Comparison of ENCODE assay signal across 18 cellular contexts in the genomic region with DNA sequence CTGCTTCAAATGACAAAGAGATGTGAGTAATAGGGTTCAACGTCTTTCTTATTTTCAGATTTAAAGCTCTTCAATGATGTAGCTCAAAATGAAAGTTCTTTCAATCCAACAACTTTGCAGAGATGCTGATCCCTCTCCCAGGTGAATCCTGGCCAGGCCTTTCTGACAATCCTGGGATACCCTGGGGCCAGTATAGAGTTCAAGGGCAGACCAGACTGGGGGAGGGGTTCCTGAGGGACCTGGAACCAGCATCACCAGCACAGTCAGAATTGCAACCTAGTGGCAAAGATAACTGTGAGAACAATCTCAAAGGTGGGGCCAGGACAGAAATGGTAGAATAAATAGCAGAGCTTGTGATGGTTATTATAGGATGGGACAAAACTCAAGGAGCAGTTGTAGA. TPM values are rescaled to one million over a fixed set of nuclear protein-coding genes. Genes with fewer than 3 reads are reported as not detected.
A peak's percentile ranks its signal among the peaks of the same experiment; 100 is the strongest.
DNase-seq lines count a peak whose midpoint lies in the region; ATAC-seq and TF ChIP-seq lines count a peak whose summit lies in the region.
"Had no signal": no experiment of that assay in that cellular context is flagged by ENCODE, and none has a peak within 500 bp of the region (broad histone marks: within the 10 kb centered on the region; RNA-seq: fewer than 3 reads in every experiment).

No MANE protein-coding gene starts in this region.

- H3K4me3 ChIP-seq in GM23338 (no peak overlapping the region), mesendoderm (ENCODE audit: low read length) (no peak overlapping the region)
- H3K4me3 ChIP-seq: BLaER1 had no signal

- no peak overlapping the region for H2BK5ac ChIP-seq in mesendoderm (ENCODE audit: low read length)

- peaks cover 27% of the 10 kb centered on the region for H3K4me1 Mint-ChIP-seq in activated CD4-positive, alpha-beta T cell treated with anti-CD3 and anti-CD28 coated beads, Interleukin-2, amount 10 ng/mL, durations not matched to agents 24 days and 14 days
- H3K4me1 Mint-ChIP-seq in GM23338 = peaks cover 29% of the 10 kb centered on the region
- H3K4me1 Mint-ChIP-seq in WTC11 = peaks cover 29% of the 10 kb centered on the region
- H3K4me1 Mint-ChIP-seq: B cell had no signal

- peaks cover 34% of the 10 kb centered on the region for H3K36me3 Mint-ChIP-seq in activated CD4-positive, alpha-beta T cell treated with anti-CD3 and anti-CD28 coated beads, Interleukin-2, amount 10 ng/mL, durations not matched to agents 24 days and 14 days (ENCODE audit: low read depth)
- H3K36me3 Mint-ChIP-seq in GM23338 (ENCODE audit: low read depth) (peaks cover 34% of the 10 kb centered on the region), WTC11 (peaks cover 30% of the 10 kb centered on the region)

- peaks cover 2% of the 10 kb centered on the region; the same call in 1 of the 2 replicates for H4K20me1 ChIP-seq in GM23338 (replicated peaks; ENCODE audit: insufficient read depth)
- H4K20me1 ChIP-seq: BLaER1 had no signal

- POLR2A ChIA-PET in WTC11 (lab: Charles Lee) = no interaction called here

- H3K4ac ChIP-seq in mesendoderm (ENCODE audit: low read depth, low read length) = no peak overlapping the region

- no peaks in the 10 kb centered on the region for H3F3A ChIP-seq in GM23338 (replicated peaks; ENCODE audit: low read depth)

- no peaks in the 10 kb centered on the region for H3K9me3 Mint-ChIP-seq in activated CD4-positive, alpha-beta T cell treated with anti-CD3 and anti-CD28 coated beads, Interleukin-2, amount 10 ng/mL, durations not matched to agents 24 days and 14 days
- no peaks in the 10 kb centered on the region for H3K9me3 Mint-ChIP-seq in GM23338
- no peaks in the 10 kb centered on the region for H3K9me3 Mint-ChIP-seq in WTC11
- H3K9me3 Mint-ChIP-seq: CD4-positive, CD25-positive, alpha-beta regulatory T cell; CD8-positive, alpha-beta T cell had no signal

- no peak overlapping the region for H3K4me3 Mint-ChIP-seq in activated CD4-positive, alpha-beta T cell treated with anti-CD3 and anti-CD28 coated beads, Interleukin-2, amount 10 ng/mL, durations not matched to agents 24 days and 14 days
- H3K4me3 Mint-ChIP-seq in GM23338 (no peak overlapping the region), WTC11 (no peak overlapping the region)
- H3K4me3 Mint-ChIP-seq: B cell; CD4-positive, CD25-positive, alpha-beta regulatory T cell; CD8-positive, alpha-beta T cell had no signal

- H4K5ac ChIP-seq in mesendoderm (ENCODE audit: low read length) = no peak overlapping the region

- peaks cover 5% of the 10 kb centered on the region for H3K79me1 ChIP-seq in mesendoderm (ENCODE audit: low read length)

- peak; percentile 45 for DNase-seq in activated CD4-positive, alpha-beta T cell treated with anti-CD3 and anti-CD28 coated beads, Interleukin-2, amount 10 ng/mL, durations not matched to agents 24 days and 14 days
- no peak for DNase-seq in activated CD4-positive, alpha-beta T cell treated with anti-CD3 and anti-CD28 coated beads for 1 hour
- DNase-seq in GM23338 (ENCODE audit: low spot score) (peak; percentile 25), WTC11 (ENCODE audit: low spot score) (no peak), mesendoderm (peak; percentile 60), GM20000 (ENCODE audit: low spot score) (no peak)
- DNase-seq: Caco-2; CD4-positive, CD25-positive, alpha-beta regulatory T cell; CD8-positive, alpha-beta T cell; DMS153; DND-41; H7 had no signal

- no peak overlapping the region for H2BK120ac ChIP-seq in mesendoderm (ENCODE audit: low read depth, low read length)

- H3K27me3 ChIP-seq in GM23338 (ENCODE audit: insufficient read depth) = no peaks in the 10 kb centered on the region
- no peaks in the 10 kb centered on the region for H3K27me3 ChIP-seq in mesendoderm (ENCODE audit: insufficient read depth, low read length, poor library complexity)
- H3K27me3 ChIP-seq: BLaER1 had no signal

- H2AK5ac ChIP-seq in mesendoderm (ENCODE audit: low read length) = no peak overlapping the region

- no peaks in the 10 kb centered on the region; the same call in 1 of the 2 replicates for H3K36me3 ChIP-seq in GM23338 (ENCODE audit: insufficient read depth)
- H3K36me3 ChIP-seq in mesendoderm (ENCODE audit: control insufficient read depth, insufficient read depth, low read length) = no peaks in the 10 kb centered on the region

- no peak overlapping the region for H4K8ac ChIP-seq in mesendoderm (ENCODE audit: low read depth, low read length)

- intact Hi-C loops in activated CD4-positive, alpha-beta T cell treated with anti-CD3 and anti-CD28 coated beads, Interleukin-2, amount 10 ng/mL, durations not matched to agents 24 days and 14 days (cut with micrococcal nuclease) = no loop called here

- WGBS in mesendoderm (ENCODE audit: extremely low coverage, insufficient coverage, low lambda C conversion rate) = no CpG with 5 or more reads among the region's 1 CpG

- H3K27ac ChIP-seq in GM23338 (ENCODE audit: low read depth) = no peak overlapping the region
- H3K27ac ChIP-seq in mesendoderm (ENCODE audit: low read depth, low read length) = no peak overlapping the region
- H3K27ac ChIP-seq: 22Rv1, BLaER1, C4-2B had no signal

- peak; percentile 56 for ATAC-seq in GM23338
- ATAC-seq in WTC11 = no peak; the same call in 1 of the 2 replicates
- no peak for ATAC-seq in activated CD4-positive, CD25-positive, alpha-beta regulatory T cell treated with anti-CD3 and anti-CD28 coated beads, Interleukin-2, amount 50 U/mL, for 24 hours
- ATAC-seq: CD8-positive, alpha-beta T cell; HCT116 had no signal

- H3K4me2 ChIP-seq in GM23338 = no peak overlapping the region
- no peak overlapping the region for H3K4me2 ChIP-seq in mesendoderm (ENCODE audit: low read length)
- H3K4me2 ChIP-seq: BLaER1 had no signal

- H3K23ac ChIP-seq in mesendoderm (ENCODE audit: low read length) = no peak overlapping the region

- no peak overlapping the region for H3K56ac ChIP-seq in mesendoderm (ENCODE audit: low read length)

- H3K4me1 ChIP-seq in GM23338 (ENCODE audit: insufficient read depth) (peaks cover 17% of the 10 kb centered on the region; the same call in 1 of the 2 replicates), mesendoderm (ENCODE audit: control insufficient read depth, low read depth, low read length) (peaks cover 7% of the 10 kb centered on the region)
- H3K4me1 ChIP-seq: Caco-2 had no signal

- H2AFZ ChIP-seq in GM23338 = no peak overlapping the region

- no peak overlapping the region for H3K27ac Mint-ChIP-seq in activated CD4-positive, alpha-beta T cell treated with anti-CD3 and anti-CD28 coated beads, Interleukin-2, amount 10 ng/mL, durations not matched to agents 24 days and 14 days
- H3K27ac Mint-ChIP-seq in GM23338 (peak overlapping the region; percentile 12; the same call in 1 of the 2 replicates), WTC11 (0 out of 2 replicates have a peak overlapping the region, but pooled peaks have one; percentile 12)
- H3K27ac Mint-ChIP-seq: B cell; CD8-positive, alpha-beta T cell had no signal

- TF ChIP-seq CTCF in GM23338 (conservative IDR thresholded peaks at IDR 0.05; ENCODE audit: low read depth in 2 of 2) = no peak
- no peak for TF ChIP-seq CTCF in WTC11 (IDR thresholded peaks at IDR 0.05)
- no peak for TF ChIP-seq CTCF in GM20000 (IDR thresholded peaks at IDR 0.05; ENCODE audit: extremely low read depth, missing control alignments)

- no peak overlapping the region for H2BK15ac ChIP-seq in mesendoderm (replicated peaks; ENCODE audit: low read depth)

- H3K9me2 ChIP-seq in GM23338 (ENCODE audit: insufficient read depth) = no peaks in the 10 kb centered on the region

- H3K79me2 ChIP-seq in GM23338 (replicated peaks; ENCODE audit: insufficient read depth) (peaks cover 26% of the 10 kb centered on the region), mesendoderm (ENCODE audit: control insufficient read depth, insufficient read depth, low read length) (no peaks in the 10 kb centered on the region)

- no peak overlapping the region for H3K18ac ChIP-seq in mesendoderm (ENCODE audit: low read length)

- H3K27me3 Mint-ChIP-seq in activated CD4-positive, alpha-beta T cell treated with anti-CD3 and anti-CD28 coated beads, Interleukin-2, amount 10 ng/mL, durations not matched to agents 24 days and 14 days = no peaks in the 10 kb centered on the region
- H3K27me3 Mint-ChIP-seq in GM23338 (ENCODE audit: insufficient read depth, low read depth, poor library complexity) (peaks cover 8% of the 10 kb centered on the region), WTC11 (ENCODE audit: low read depth) (no peaks in the 10 kb centered on the region; the same call in 1 of the 2 replicates)
- H3K27me3 Mint-ChIP-seq: B cell; CD4-positive, CD25-positive, alpha-beta regulatory T cell had no signal

- CTCF ChIA-PET in WTC11 (lab: Charles Lee) = no interaction called here

- no peak overlapping the region for H3K9ac ChIP-seq in mesendoderm (ENCODE audit: low read length)
- H3K9ac ChIP-seq: BLaER1 had no signal

TF ChIP-seq in GM23338, 12 proteins besides CTCF, POLR2A, EP300 and RAD21:
- TF ChIP-seq JUNB (IDR thresholded peaks at IDR 0.05; ENCODE audit: unreplicated experiment) = no peak

TF ChIP-seq in WTC11, 78 proteins besides CTCF, POLR2A, EP300 and RAD21 (continues in another document):
- TF ChIP-seq GTF2I (CRISPR knock-in tag; conservative IDR thresholded peaks at IDR 0.05) (no peak), NFYB (CRISPR knock-in tag; conservative IDR thresholded peaks at IDR 0.05; ENCODE audit: low read depth) (no peak)

RNA-seq across cellular contexts. Expression of gene NCK1, which starts 19.7 kb away (rescaled TPM):
- 34.7 and 35.3 TPM in 2 replicates for total RNA-seq in activated CD4-positive, alpha-beta T cell treated with anti-CD3 and anti-CD28 coated beads, Interleukin-2, amount 10 ng/mL, durations not matched to agents 24 days and 14 days
- total RNA-seq in GM23338 (2014; rRNA removed; shearing (Covaris generic)) = 27.1 and 28.4 TPM in 2 replicates
- 18.6 and 28.7 TPM in 2 replicates for polyA plus RNA-seq in GM23338 (2016; fragmentation: Nextera tagmentation; extraction: Ambion mirVana)
- total RNA-seq in WTC11 (2021) = 24.4 to 31.6 TPM (median 28.9 TPM) in 3 replicates
- 22.7 TPM for polyA plus RNA-seq in mesendoderm (2013, experiment 1 of 2)
- polyA plus RNA-seq in mesendoderm (2013, experiment 2 of 2) = 23.2 TPM

RNA-seq across cellular contexts. Expression of gene SLC35G2, which starts 23.4 kb away (rescaled TPM):
- total RNA-seq in activated CD4-positive, alpha-beta T cell treated with anti-CD3 and anti-CD28 coated beads, Interleukin-2, amount 10 ng/mL, durations not matched to agents 24 days and 14 days = 3.4 and 3.8 TPM in 2 replicates
- total RNA-seq in GM23338 (2014; rRNA removed; shearing (Covaris generic)) = 3.3 and 8.8 TPM in 2 replicates
- polyA plus RNA-seq in GM23338 (2016; fragmentation: Nextera tagmentation; extraction: Ambion mirVana) = 6.0 and 6.8 TPM in 2 replicates
- total RNA-seq in WTC11 (2021) = 3.3 to 3.6 TPM (median 3.6 TPM) in 3 replicates
- polyA plus RNA-seq in mesendoderm (2013, experiment 1 of 2) = 2.9 TPM
- 3.4 TPM for polyA plus RNA-seq in mesendoderm (2013, experiment 2 of 2)

Comparison
In these comparisons a context has a peak if more than half of its experiments do, and no peak if none do; other contexts are left out.
1. DNase-seq: peak in activated CD4-positive, alpha-beta T cell treated with anti-CD3 and anti-CD28 coated beads, Interleukin-2, amount 10 ng/mL, durations not matched to agents 24 days and 14 days (single experiment), GM23338 (single experiment) and mesendoderm (single experiment); none in activated CD4-positive, alpha-beta T cell treated with anti-CD3 and anti-CD28 coated beads for 1 hour (single experiment), WTC11 (single experiment) and GM20000 (single experiment).